In genomic region chr6:35839019-35839418, GRCh38 we compare ENCODE assay signal across 34 cellular contexts. TPM values are rescaled to one million over a fixed set of nuclear protein-coding genes. Genes with fewer than 3 reads are reported as not detected.
"Had no signal": no experiment of that assay in that cellular context is flagged by ENCODE, and none has a peak within 500 bp of the region (broad histone marks: within the 10 kb centered on the region; RNA-seq: fewer than 3 reads in every experiment).

No MANE protein-coding gene starts in this region.

- H3K4me2 ChIP-seq: smooth muscle cell had no signal

- DNase-seq: naive B cell; naive thymus-derived CD8-positive, alpha-beta T cell; nephron progenitor cell; occipital lobe; ovary; posterior cingulate gyrus; psoas muscle; right cardiac atrium; spleen; stimulated activated CD4-positive, alpha-beta T cell treated with anti-CD3 and anti-CD28 coated beads, Interleukin-12 subunit alpha, Interleukin-12 subunit beta, amount 100 ng/mL, for 4 hours; stimulated activated CD4-positive, alpha-beta T cell treated with anti-CD3 and anti-CD28 coated beads, Interleukin-1b, Interleukin-23, amount 100 ng/mL, for 48 hours; stimulated activated CD4-positive, alpha-beta T cell treated with anti-CD3 and anti-CD28 coated beads, Interleukin-4, amount 100 ng/mL, for 1 hour; stimulated activated CD4-positive, alpha-beta T cell treated with anti-CD3 and anti-CD28 coated beads, Interleukin-4, amount 100 ng/mL, for 4 hours; stimulated activated CD8-positive, alpha-beta memory T cell treated with anti-CD3 and anti-CD28 coated beads, Interleukin-4, amount 100 ng/mL, for 48 hours; stimulated activated naive CD4-positive, alpha-beta T cell; stimulated activated naive CD8-positive, alpha-beta T cell treated with anti-CD3 and anti-CD28 coated beads, Interleukin-15, amount 100 ng/mL, for 72 hours; stimulated activated naive CD8-positive, alpha-beta T cell treated with anti-CD3 and anti-CD28 coated beads, Interleukin-15, Interleukin-2, amounts not matched to agents 100 U/mL and 50 U/mL, for 24 hours; substantia nigra; tibial artery; transverse colon; upper lobe of right lung; uterus had no signal

- H3K36me3 ChIP-seq: ovary, uterus had no signal

- H3K9me3 ChIP-seq: ovary, psoas muscle, spleen, suprapubic skin, tibial artery, transverse colon, upper lobe of right lung, uterus had no signal

- H3K4me1 ChIP-seq: parathyroid adenoma, psoas muscle, suprapubic skin, tibial artery, transverse colon, upper lobe of right lung, uterus had no signal

- H3K27ac ChIP-seq: ovary, parathyroid adenoma, psoas muscle, skin epidermis, spleen, suprapubic skin, tibial artery, transverse colon, upper lobe of right lung, uterus had no signal

- H3K9ac ChIP-seq: parathyroid adenoma had no signal

- ATAC-seq: naive thymus-derived CD8-positive, alpha-beta T cell; natural killer cell treated with Interleukin-12 subunit alpha and Interleukin-12 subunit beta and Interleukin-15 and Interleukin-18, amount 100 ng/mL, for 72 hours; psoas muscle; right cardiac atrium; sciatic nerve; stimulated activated memory B cell treated with anti-CD40 and anti-IgM and Interleukin-4, amounts not matched to agents 10 μg/mL and 1 μg/mL and 100 μg/mL, for 72 hours; stimulated activated naive CD8-positive, alpha-beta T cell treated with anti-CD3 and anti-CD28 coated beads, Interleukin-15, amount 100 ng/mL, for 72 hours; stimulated activated naive CD8-positive, alpha-beta T cell treated with anti-CD3 and anti-CD28 coated beads, Interleukin-15, Interleukin-2, amounts not matched to agents 100 U/mL and 50 U/mL, for 24 hours; upper lobe of right lung had no signal

- H3K27me3 ChIP-seq: ovary, spleen, suprapubic skin, tibial artery, transverse colon, upper lobe of right lung, uterus had no signal

- H2AFZ ChIP-seq: parathyroid adenoma had no signal

- H3K79me2 ChIP-seq: parathyroid adenoma had no signal

- H3K4me3 ChIP-seq: ovary, psoas muscle, skin epidermis, smooth muscle cell, spleen, suprapubic skin, tibial artery, transverse colon, upper lobe of right lung, uterus had no signal

RNA-seq across cellular contexts. Expression of gene LHFPL5, which starts 33.9 kb away (rescaled TPM):
- total RNA-seq: naive thymus-derived CD8-positive, alpha-beta T cell; natural killer cell treated with Interleukin-12 subunit alpha and Interleukin-12 subunit beta and Interleukin-15 and Interleukin-18, amount 100 ng/mL, for 72 hours; neural crest cell; osteoblast; ovary; progenitor cell of endocrine pancreas; right cardiac atrium; sciatic nerve; smooth muscle cell; spleen; suprapubic skin; transverse colon; upper lobe of right lung; urinary bladder; uterus had no signal
- polyA plus RNA-seq: naive thymus-derived CD8-positive, alpha-beta T cell; ovary; right cardiac atrium; smooth muscle cell; spleen; urinary bladder had no signal

RNA-seq across cellular contexts. Expression of gene CLPS, which starts 41.9 kb away (rescaled TPM):
- total RNA-seq: naive thymus-derived CD8-positive, alpha-beta T cell; natural killer cell treated with Interleukin-12 subunit alpha and Interleukin-12 subunit beta and Interleukin-15 and Interleukin-18, amount 100 ng/mL, for 72 hours; neural crest cell; occipital lobe; osteoblast; renal cortical epithelial cell; right cardiac atrium; smooth muscle cell; suprapubic skin; transverse colon; upper lobe of right lung; urinary bladder; uterus had no signal
- polyA plus RNA-seq: naive thymus-derived CD8-positive, alpha-beta T cell; ovary; right cardiac atrium; smooth muscle cell had no signal

RNA-seq across cellular contexts. Expression of gene CLPSL1, which starts 58.2 kb away (rescaled TPM):
- total RNA-seq: naive thymus-derived CD8-positive, alpha-beta T cell; natural killer cell treated with Interleukin-12 subunit alpha and Interleukin-12 subunit beta and Interleukin-15 and Interleukin-18, amount 100 ng/mL, for 72 hours; neural crest cell; occipital lobe; osteoblast; ovary; progenitor cell of endocrine pancreas; psoas muscle; renal cortical epithelial cell; right cardiac atrium; sciatic nerve; smooth muscle cell; spleen; suprapubic skin; transverse colon; upper lobe of right lung; urinary bladder; uterus had no signal
- polyA plus RNA-seq: naive thymus-derived CD8-positive, alpha-beta T cell; ovary; psoas muscle; right cardiac atrium; smooth muscle cell; spleen; urinary bladder had no signal
